In the genomic region with DNA sequence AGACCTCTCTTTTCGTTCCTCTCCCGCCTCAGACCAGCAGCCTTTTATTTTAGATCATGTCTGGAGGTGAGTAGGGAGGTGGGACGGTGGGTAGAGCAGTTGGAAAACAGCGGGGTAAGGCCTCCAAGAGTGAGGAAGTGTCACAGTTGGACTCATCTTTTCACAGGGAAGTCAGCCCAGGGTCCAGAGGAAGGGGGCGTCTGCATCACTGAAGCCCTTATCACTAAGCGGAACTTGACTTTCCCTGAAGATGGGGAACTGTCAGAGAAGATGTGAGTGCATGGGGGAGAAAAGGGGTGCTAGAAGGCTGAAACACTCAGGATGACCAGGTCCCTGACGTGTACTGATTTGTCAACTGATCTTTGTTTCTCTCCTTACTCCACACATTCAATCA, we compare ENCODE assay signal across 8 cellular contexts. TPM values are rescaled to one million over a fixed set of nuclear protein-coding genes. Genes with fewer than 3 reads are reported as not detected.
DNase-seq lines count a peak whose midpoint lies in the region; ATAC-seq lines count a peak whose summit lies in the region.

No MANE protein-coding gene starts in this region.

- H3K9me3 ChIP-seq in iPS-15b (ENCODE audit: control insufficient read depth, insufficient read depth, low read length), result no peaks in the 10 kb centered on the region

- H3K9ac ChIP-seq in iPS-15b (ENCODE audit: low read depth, low read length), result peak overlapping the region; percentile 32

- peak overlapping the region; percentile 100 for H3K4me3 ChIP-seq in iPS-15b (ENCODE audit: low read depth, low read length)

- peaks cover 12% of the 10 kb centered on the region for H3K36me3 ChIP-seq in iPS-15b (ENCODE audit: control insufficient read depth, insufficient read depth, low read length)

- H3K36me3 Mint-ChIP-seq in activated T-helper 1 cell treated with anti-CD3 and anti-CD28 coated beads, Interleukin-12 subunit alpha, Interleukin-12 subunit beta, Interleukin-2, Interleukin-4 antibody, amounts not matched to agents 30 ng/mL and 10 ng/mL and 1 ng/mL, durations not matched to agents 14 hours and 24 hours and 36 hours (ENCODE audit: low read depth), result peaks cover 12% of the 10 kb centered on the region

- peaks cover 1% of the 10 kb centered on the region for H3K27me3 Mint-ChIP-seq in activated T-helper 1 cell treated with anti-CD3 and anti-CD28 coated beads, Interleukin-12 subunit alpha, Interleukin-12 subunit beta, Interleukin-2, Interleukin-4 antibody, amounts not matched to agents 30 ng/mL and 10 ng/mL and 1 ng/mL, durations not matched to agents 14 hours and 24 hours and 36 hours (ENCODE audit: insufficient read depth)
- H3K27me3 Mint-ChIP-seq in stimulated activated naive CD8-positive, alpha-beta T cell treated with anti-CD3 and anti-CD28 coated beads, Interleukin-15, amount 100 ng/mL, for 72 hours, result no peaks in the 10 kb centered on the region

- no peaks in the 10 kb centered on the region for H3K4me1 ChIP-seq in iPS-15b (ENCODE audit: control insufficient read depth, insufficient read depth, low read length)

- peaks cover 43% of the 10 kb centered on the region for H3K4me1 Mint-ChIP-seq in activated T-helper 1 cell treated with anti-CD3 and anti-CD28 coated beads, Interleukin-12 subunit alpha, Interleukin-12 subunit beta, Interleukin-2, Interleukin-4 antibody, amounts not matched to agents 30 ng/mL and 10 ng/mL and 1 ng/mL, durations not matched to agents 14 hours and 24 hours and 36 hours (ENCODE audit: low read depth)
- H3K4me1 Mint-ChIP-seq in stimulated activated naive CD8-positive, alpha-beta T cell treated with anti-CD3 and anti-CD28 coated beads, Interleukin-15, amount 100 ng/mL, for 72 hours, result peaks cover 59% of the 10 kb centered on the region

- intact Hi-C loops in Right ventricle myocardium inferior (cut with DNase I) (no loop called here), cardiac septum (cut with DNase I) (no loop called here)
- intact Hi-C loops in activated T-helper 1 cell treated with anti-CD3 and anti-CD28 coated beads, Interleukin-12 subunit alpha, Interleukin-12 subunit beta, Interleukin-2, Interleukin-4 antibody, amounts not matched to agents 30 ng/mL and 10 ng/mL and 1 ng/mL, durations not matched to agents 14 hours and 24 hours and 36 hours (cut with micrococcal nuclease), result loop anchor here (1.0 to 2.0 kb wide), 6 partner anchors 9 to 184 kb away; partner anchors contain the start of genes CDK5RAP3, OSBPL7, PNPO and SCRN2

- no peaks in the 10 kb centered on the region for H3K27me3 ChIP-seq in iPS-15b (ENCODE audit: control insufficient read depth, insufficient read depth, low read length)

- H3K9me3 Mint-ChIP-seq in activated T-helper 1 cell treated with anti-CD3 and anti-CD28 coated beads, Interleukin-12 subunit alpha, Interleukin-12 subunit beta, Interleukin-2, Interleukin-4 antibody, amounts not matched to agents 30 ng/mL and 10 ng/mL and 1 ng/mL, durations not matched to agents 14 hours and 24 hours and 36 hours, result no peaks in the 10 kb centered on the region
- no peaks in the 10 kb centered on the region for H3K9me3 Mint-ChIP-seq in stimulated activated naive CD8-positive, alpha-beta T cell treated with anti-CD3 and anti-CD28 coated beads, Interleukin-15, amount 100 ng/mL, for 72 hours

- peak overlapping the region; percentile 90 for H3K4me3 Mint-ChIP-seq in activated T-helper 1 cell treated with anti-CD3 and anti-CD28 coated beads, Interleukin-12 subunit alpha, Interleukin-12 subunit beta, Interleukin-2, Interleukin-4 antibody, amounts not matched to agents 30 ng/mL and 10 ng/mL and 1 ng/mL, durations not matched to agents 14 hours and 24 hours and 36 hours
- H3K4me3 Mint-ChIP-seq in stimulated activated naive CD8-positive, alpha-beta T cell treated with anti-CD3 and anti-CD28 coated beads, Interleukin-15, amount 100 ng/mL, for 72 hours, result peak overlapping the region; percentile 93

- DNase-seq in Right ventricle myocardium inferior (ENCODE audit: missing footprints), result no peak
- DNase-seq in cardiac septum (ENCODE audit: low spot score), result no peak
- DNase-seq in activated T-helper 1 cell treated with anti-CD3 and anti-CD28 coated beads, Interleukin-12 subunit alpha, Interleukin-12 subunit beta, Interleukin-2, Interleukin-4 antibody, amounts not matched to agents 30 ng/mL and 10 ng/mL and 1 ng/mL, durations not matched to agents 14 hours and 24 hours and 36 hours (ENCODE audit: low spot score), result no peak
- DNase-seq in stimulated activated naive CD8-positive, alpha-beta T cell treated with anti-CD3 and anti-CD28 coated beads, Interleukin-15, amount 100 ng/mL, for 72 hours, result no peak
- no peak for DNase-seq in NCI-H1436 treated with DMSO at 0.1 percent for 48 hours (lab: John Stamatoyannopoulos, UW)
- no peak for DNase-seq in NCI-H2029 treated with DMSO at 0.1 percent for 48 hours (lab: John Stamatoyannopoulos, UW)

- ATAC-seq in Right ventricle myocardium inferior (peak; percentile 14), GM18861 (IDR thresholded peaks at IDR 0.05; ENCODE audit: unreplicated experiment) (no peak)
- ATAC-seq in stimulated activated naive CD8-positive, alpha-beta T cell treated with anti-CD3 and anti-CD28 coated beads, Interleukin-15, amount 100 ng/mL, for 72 hours, result no peak

- peak overlapping the region; percentile 88 for H3K27ac Mint-ChIP-seq in activated T-helper 1 cell treated with anti-CD3 and anti-CD28 coated beads, Interleukin-12 subunit alpha, Interleukin-12 subunit beta, Interleukin-2, Interleukin-4 antibody, amounts not matched to agents 30 ng/mL and 10 ng/mL and 1 ng/mL, durations not matched to agents 14 hours and 24 hours and 36 hours
- H3K27ac Mint-ChIP-seq in stimulated activated naive CD8-positive, alpha-beta T cell treated with anti-CD3 and anti-CD28 coated beads, Interleukin-15, amount 100 ng/mL, for 72 hours, result peak overlapping the region; percentile 48 to 89

RNA-seq across cellular contexts. Expression of gene LRRC46, which starts 0.5 kb away (rescaled TPM):
- total RNA-seq in Right ventricle myocardium inferior (0.30 TPM), cardiac septum (0.27 TPM)
- 0.39 and 0.70 TPM in 2 replicates for total RNA-seq in activated T-helper 1 cell treated with anti-CD3 and anti-CD28 coated beads, Interleukin-12 subunit alpha, Interleukin-12 subunit beta, Interleukin-2, Interleukin-4 antibody, amounts not matched to agents 30 ng/mL and 10 ng/mL and 1 ng/mL, durations not matched to agents 14 hours and 24 hours and 36 hours

RNA-seq across cellular contexts. Expression of gene MRPL10, which starts 0.6 kb away (rescaled TPM):
- 54.9 TPM for total RNA-seq in Right ventricle myocardium inferior
- total RNA-seq in cardiac septum, result 55.5 TPM
- total RNA-seq in activated T-helper 1 cell treated with anti-CD3 and anti-CD28 coated beads, Interleukin-12 subunit alpha, Interleukin-12 subunit beta, Interleukin-2, Interleukin-4 antibody, amounts not matched to agents 30 ng/mL and 10 ng/mL and 1 ng/mL, durations not matched to agents 14 hours and 24 hours and 36 hours, result 53.6 and 56.9 TPM in 2 replicates

RNA-seq across cellular contexts. Expression of gene SCRN2, which starts 9.1 kb away (rescaled TPM):
- total RNA-seq in Right ventricle myocardium inferior, result 27.0 TPM
- total RNA-seq in cardiac septum, result 32.1 TPM
- 24.5 and 26.3 TPM in 2 replicates for total RNA-seq in activated T-helper 1 cell treated with anti-CD3 and anti-CD28 coated beads, Interleukin-12 subunit alpha, Interleukin-12 subunit beta, Interleukin-2, Interleukin-4 antibody, amounts not matched to agents 30 ng/mL and 10 ng/mL and 1 ng/mL, durations not matched to agents 14 hours and 24 hours and 36 hours

RNA-seq across cellular contexts. Expression of gene OSBPL7, which starts 10.3 kb away (rescaled TPM):
- 5.4 TPM for total RNA-seq in Right ventricle myocardium inferior
- 8.7 TPM for total RNA-seq in cardiac septum
- total RNA-seq in activated T-helper 1 cell treated with anti-CD3 and anti-CD28 coated beads, Interleukin-12 subunit alpha, Interleukin-12 subunit beta, Interleukin-2, Interleukin-4 antibody, amounts not matched to agents 30 ng/mL and 10 ng/mL and 1 ng/mL, durations not matched to agents 14 hours and 24 hours and 36 hours, result 18.6 and 21.6 TPM in 2 replicates

RNA-seq across cellular contexts. Expression of gene SP6, which starts 19.0 kb away (rescaled TPM):
- total RNA-seq in Right ventricle myocardium inferior, result 0.19 TPM
- 0.08 TPM for total RNA-seq in cardiac septum
- 0.05 and 0.12 TPM in 2 replicates for total RNA-seq in activated T-helper 1 cell treated with anti-CD3 and anti-CD28 coated beads, Interleukin-12 subunit alpha, Interleukin-12 subunit beta, Interleukin-2, Interleukin-4 antibody, amounts not matched to agents 30 ng/mL and 10 ng/mL and 1 ng/mL, durations not matched to agents 14 hours and 24 hours and 36 hours
